Comparison of ENCODE assay signal across 8 cellular contexts in genomic region chr6:30489081-30490030, GRCh38. TPM values are rescaled to one million over a fixed set of nuclear protein-coding genes. Genes with fewer than 3 reads are reported as not detected.
DNase-seq lines count a peak whose midpoint lies in the region; ATAC-seq and TF ChIP-seq lines count a peak whose summit lies in the region.

TSS of gene HLA-E (plus strand) at chr6:30489509. CDS start at chr6:30489532, 23 bp downstream.

- no peaks in the 10 kb centered on the region for H3K27me3 Mint-ChIP-seq in activated T-helper 17 cell treated with anti-CD3 and anti-CD28 coated beads, Interleukin-2, amount 50 U/mL, for 72 hours
- H3K27me3 Mint-ChIP-seq in naive thymus-derived CD8-positive, alpha-beta T cell, result no peaks in the 10 kb centered on the region

- peak within 1 kb of the TSS; percentile 89 for H3K4me3 ChIP-seq in Jurkat, Clone E6-1 (ENCODE audit: low read length)
- H3K4me3 ChIP-seq in fibroblast of mammary gland (ENCODE audit: control insufficient read depth, low read depth, low read length), result peak within 1 kb of the TSS; percentile 86

- peak within 1 kb of the TSS; percentile 98 for H3K4me3 Mint-ChIP-seq in activated T-helper 17 cell treated with anti-CD3 and anti-CD28 coated beads, Interleukin-2, amount 50 U/mL, for 72 hours
- H3K4me3 Mint-ChIP-seq in naive thymus-derived CD8-positive, alpha-beta T cell, result peak within 1 kb of the TSS; percentile 95 to 100 (median 99)

- peaks cover 55% of the 10 kb centered on the region for H3K36me3 Mint-ChIP-seq in activated T-helper 17 cell treated with anti-CD3 and anti-CD28 coated beads, Interleukin-2, amount 50 U/mL, for 72 hours (ENCODE audit: low read depth)
- H3K36me3 Mint-ChIP-seq in naive thymus-derived CD8-positive, alpha-beta T cell, result peaks cover 22 to 48% (median 31%) of the 10 kb centered on the region in 3 donors

- no peak for TF ChIP-seq CTCF in fibroblast of mammary gland (conservative IDR thresholded peaks at IDR 0.05; ENCODE audit: control insufficient read depth, insufficient read depth, low read depth, low read length)

- H3K4me1 Mint-ChIP-seq in activated T-helper 17 cell treated with anti-CD3 and anti-CD28 coated beads, Interleukin-2, amount 50 U/mL, for 72 hours, result peaks cover 19% of the 10 kb centered on the region
- H3K4me1 Mint-ChIP-seq in naive thymus-derived CD8-positive, alpha-beta T cell, result peaks cover 34 to 61% (median 49%) of the 10 kb centered on the region in 4 donors

- peak within 1 kb of the TSS; percentile 98 for H3K27ac Mint-ChIP-seq in activated T-helper 17 cell treated with anti-CD3 and anti-CD28 coated beads, Interleukin-2, amount 50 U/mL, for 72 hours
- peak within 1 kb of the TSS; percentile 97 to 100 (median 98) for H3K27ac Mint-ChIP-seq in naive thymus-derived CD8-positive, alpha-beta T cell

- POLR2A ChIA-PET in naive thymus-derived CD8-positive, alpha-beta T cell (lab: Charles Lee), result interaction anchor here (1.0 to 12.2 kb wide), 12 partner anchors 7 to 231 kb away, joined by 6 to 540 read pairs (median 34); partner anchors contain the start of genes GNL1, MRPS18B, PPP1R10 and PRR3

- DNase-seq in DMS153 treated with DMSO at 0.1 percent for 48 hours (lab: John Stamatoyannopoulos, UW; ENCODE audit: unreplicated experiment) (peak; percentile 80), RKO (ENCODE audit: low spot score) (peak; percentile 99), fibroblast of mammary gland (ENCODE audit: low read depth) (peak; percentile 100)
- DNase-seq in Jurkat, Clone E6-1 (ENCODE audit: low read depth, low spot score), result peak; percentile 100
- DNase-seq in naive thymus-derived CD8-positive, alpha-beta T cell, result peak; percentile 59 to 97 (median 92)
- peak; percentile 72 to 95 (median 90) for DNase-seq in stimulated activated naive CD4-positive, alpha-beta T cell (lab: John Stamatoyannopoulos, UW)

- ATAC-seq in GM21576 (IDR thresholded peaks at IDR 0.05; ENCODE audit: unreplicated experiment), result peak; percentile 75
- ATAC-seq in activated T-helper 17 cell treated with anti-CD3 and anti-CD28 coated beads, Interleukin-2, amount 50 U/mL, for 72 hours (replicated peaks), result peak; percentile 88
- ATAC-seq in naive thymus-derived CD8-positive, alpha-beta T cell, result peak; percentile 79 to 82

- no peaks in the 10 kb centered on the region for H3K9me3 Mint-ChIP-seq in activated T-helper 17 cell treated with anti-CD3 and anti-CD28 coated beads, Interleukin-2, amount 50 U/mL, for 72 hours
- no peaks in the 10 kb centered on the region for H3K9me3 Mint-ChIP-seq in naive thymus-derived CD8-positive, alpha-beta T cell

RNA-seq across cellular contexts. Expression of gene HLA-E, which starts in this region (rescaled TPM):
- 67.6 TPM for polyA plus RNA-seq in Jurkat, Clone E6-1 (2012; ENCODE audit: insufficient read depth, insufficient read length)
- 100 to 1,000 TPM; 362 to 675 TPM for total RNA-seq in activated T-helper 17 cell treated with anti-CD3 and anti-CD28 coated beads, Interleukin-2, amount 50 U/mL, for 72 hours
- 1,000 to 10,000 TPM; 1,291 to 1,305 TPM for total RNA-seq in naive thymus-derived CD8-positive, alpha-beta T cell
- polyA plus RNA-seq in naive thymus-derived CD8-positive, alpha-beta T cell, result 1,000 to 10,000 TPM; 2,699 to 2,977 (median 2,826) TPM

Comparison
In these comparisons a context has a peak if more than half of its experiments do, and no peak if none do; other contexts are left out.
1. Peak in every context shown above with its lines: DNase-seq, ATAC-seq and H3K4me3 ChIP-seq.